Comparison of ENCODE assay signal across 29 cellular contexts in the genomic region with DNA sequence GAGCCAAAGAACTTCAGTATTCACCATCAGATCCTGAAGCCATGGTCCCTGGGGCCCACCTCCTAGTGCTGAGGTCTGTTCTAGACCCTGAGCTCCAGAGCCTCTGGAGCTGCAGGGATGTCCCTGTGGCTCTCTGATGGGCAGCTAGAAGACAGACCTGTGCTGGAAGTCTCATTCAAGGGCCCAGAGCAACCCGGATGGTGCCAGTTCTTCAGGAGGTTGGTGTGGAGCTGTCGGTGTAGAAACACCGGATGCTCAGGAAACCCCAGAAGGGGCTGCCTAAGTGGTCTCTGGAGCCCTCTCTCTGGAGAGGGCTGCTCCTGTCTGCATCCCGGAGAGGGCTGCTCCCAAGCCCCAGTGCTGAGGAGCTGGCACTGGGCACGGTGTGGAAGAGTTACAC. TPM values are rescaled to one million over a fixed set of nuclear protein-coding genes. Genes with fewer than 3 reads are reported as not detected.
"Had no signal": no experiment of that assay in that cellular context is flagged by ENCODE, and none has a peak within 500 bp of the region (broad histone marks: within the 10 kb centered on the region; RNA-seq: fewer than 3 reads in every experiment).

No MANE protein-coding gene starts in this region.

- ATAC-seq: left lung; lower lobe of right lung; naive thymus-derived CD4-positive, alpha-beta T cell; right cardiac atrium; sciatic nerve had no signal

- H3K27me3 ChIP-seq: left lung, spleen, tibial artery, uterus had no signal

- H3K4me3 Mint-ChIP-seq: naive thymus-derived CD4-positive, alpha-beta T cell; nephron; neural crest cell; stimulated activated effector memory CD8-positive, alpha-beta T cell treated with anti-CD3 and anti-CD28 coated beads, Interleukin-12 subunit alpha, Interleukin-12 subunit beta, amount 100 ng/mL, for 72 hours; stimulated activated naive CD8-positive, alpha-beta T cell treated with anti-CD3 and anti-CD28 coated beads, Interleukin-15, Interleukin-2, amounts not matched to agents 100 ng/mL and 50 ng/mL, for 24 hours had no signal

- DNase-seq: head of caudate nucleus; hippocampal formation; kidney glomerular epithelial cell; left colon; left lung; lower lobe of right lung; mammary epithelial cell; mesendoderm; midbrain; mucosa of descending colon; naive thymus-derived CD4-positive, alpha-beta T cell; occipital lobe; retina; right cardiac atrium; stimulated activated CD4-positive, alpha-beta T cell treated with anti-CD3 and anti-CD28 coated beads, Interleukin-4, amount 100 ng/mL, for 24 hours; stimulated activated naive CD4-positive, alpha-beta T cell; trophoblast cell; uterus had no signal

- H3K27ac ChIP-seq: left lung, lower lobe of right lung, parathyroid adenoma, suprapubic skin, thoracic aorta, tibial artery, uterus had no signal

- H3K4me3 ChIP-seq: left lung, lower lobe of right lung, mucosa of descending colon, spleen, suprapubic skin, thoracic aorta, tibial artery, uterus had no signal

- H3K9me3 ChIP-seq: left lung, lower lobe of right lung, mucosa of descending colon, spleen, suprapubic skin, thoracic aorta, tibial artery, uterus had no signal

- H3K4me1 Mint-ChIP-seq: neural crest cell; stimulated activated effector memory CD8-positive, alpha-beta T cell treated with anti-CD3 and anti-CD28 coated beads, Interleukin-12 subunit alpha, Interleukin-12 subunit beta, amount 100 ng/mL, for 72 hours had no signal

- H3K27ac Mint-ChIP-seq: naive thymus-derived CD4-positive, alpha-beta T cell; nephron; progenitor cell of endocrine pancreas; stimulated activated effector memory CD8-positive, alpha-beta T cell treated with anti-CD3 and anti-CD28 coated beads, Interleukin-12 subunit alpha, Interleukin-12 subunit beta, amount 100 ng/mL, for 72 hours; stimulated activated naive CD8-positive, alpha-beta T cell treated with anti-CD3 and anti-CD28 coated beads, Interleukin-15, Interleukin-2, amounts not matched to agents 100 ng/mL and 50 ng/mL, for 24 hours had no signal

- H3K9ac ChIP-seq: parathyroid adenoma had no signal

- H3K36me3 Mint-ChIP-seq: naive thymus-derived CD4-positive, alpha-beta T cell; stimulated activated effector memory CD8-positive, alpha-beta T cell treated with anti-CD3 and anti-CD28 coated beads, Interleukin-12 subunit alpha, Interleukin-12 subunit beta, amount 100 ng/mL, for 72 hours had no signal

- H3K27me3 Mint-ChIP-seq: progenitor cell of endocrine pancreas; stimulated activated naive CD8-positive, alpha-beta T cell treated with anti-CD3 and anti-CD28 coated beads, Interleukin-15, Interleukin-2, amounts not matched to agents 100 ng/mL and 50 ng/mL, for 24 hours had no signal

- H3K36me3 ChIP-seq: lower lobe of right lung, suprapubic skin, thoracic aorta, tibial artery, uterus had no signal

- H3K9me3 Mint-ChIP-seq: nephron; neural crest cell; stimulated activated effector memory CD8-positive, alpha-beta T cell treated with anti-CD3 and anti-CD28 coated beads, Interleukin-12 subunit alpha, Interleukin-12 subunit beta, amount 100 ng/mL, for 72 hours; stimulated activated naive CD8-positive, alpha-beta T cell treated with anti-CD3 and anti-CD28 coated beads, Interleukin-15, Interleukin-2, amounts not matched to agents 100 ng/mL and 50 ng/mL, for 24 hours had no signal

RNA-seq across cellular contexts. Expression of gene DYSF, which starts 53.4 kb away (rescaled TPM):
- polyA plus RNA-seq: naive thymus-derived CD4-positive, alpha-beta T cell had no signal
